1 cellular context compared by ENCODE assay signal in the genomic region with DNA sequence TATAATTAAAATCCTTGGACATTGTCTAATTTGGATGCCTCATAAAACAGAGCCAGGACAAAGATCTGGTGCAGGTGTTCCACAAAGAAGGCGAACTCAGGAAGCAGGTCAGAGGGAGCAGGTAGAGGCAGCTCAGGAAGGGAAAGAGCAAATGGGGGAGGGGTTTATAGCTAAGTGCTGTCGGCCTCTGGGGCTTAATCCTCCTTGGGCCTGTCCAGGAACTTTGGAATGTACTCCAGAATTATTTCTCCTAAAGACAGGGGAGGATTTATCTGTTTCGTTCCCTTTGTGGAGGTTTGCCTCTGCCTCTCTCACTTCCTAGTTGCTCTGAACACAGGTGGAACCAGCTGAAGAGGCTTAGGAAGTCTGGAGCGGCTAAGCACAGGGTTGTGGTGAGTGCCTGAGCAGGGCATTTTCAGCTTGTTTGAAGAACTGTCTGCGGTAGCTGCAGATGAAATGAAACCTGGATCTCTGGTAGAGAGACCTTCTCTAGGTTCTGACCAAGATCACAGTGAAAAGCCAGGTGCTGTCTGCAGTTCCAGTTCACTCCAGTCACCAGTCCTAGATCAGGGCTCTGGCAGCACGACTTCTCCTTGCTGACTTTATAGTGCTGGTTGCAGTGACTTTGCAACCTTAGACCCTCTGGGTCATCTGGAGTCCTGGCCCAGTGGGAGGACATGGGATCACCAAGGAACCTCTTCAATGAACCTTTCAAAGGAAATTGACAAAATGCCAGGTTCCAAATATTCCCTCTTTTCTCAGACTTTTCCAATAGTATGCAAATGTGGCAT.
TF ChIP-seq lines count a peak whose summit lies in the region.

No MANE protein-coding gene starts in this region.

TF ChIP-seq in WTC11, 78 proteins besides CTCF, POLR2A, EP300 and RAD21 (continued from another document):
- TF ChIP-seq, protein P1, sequence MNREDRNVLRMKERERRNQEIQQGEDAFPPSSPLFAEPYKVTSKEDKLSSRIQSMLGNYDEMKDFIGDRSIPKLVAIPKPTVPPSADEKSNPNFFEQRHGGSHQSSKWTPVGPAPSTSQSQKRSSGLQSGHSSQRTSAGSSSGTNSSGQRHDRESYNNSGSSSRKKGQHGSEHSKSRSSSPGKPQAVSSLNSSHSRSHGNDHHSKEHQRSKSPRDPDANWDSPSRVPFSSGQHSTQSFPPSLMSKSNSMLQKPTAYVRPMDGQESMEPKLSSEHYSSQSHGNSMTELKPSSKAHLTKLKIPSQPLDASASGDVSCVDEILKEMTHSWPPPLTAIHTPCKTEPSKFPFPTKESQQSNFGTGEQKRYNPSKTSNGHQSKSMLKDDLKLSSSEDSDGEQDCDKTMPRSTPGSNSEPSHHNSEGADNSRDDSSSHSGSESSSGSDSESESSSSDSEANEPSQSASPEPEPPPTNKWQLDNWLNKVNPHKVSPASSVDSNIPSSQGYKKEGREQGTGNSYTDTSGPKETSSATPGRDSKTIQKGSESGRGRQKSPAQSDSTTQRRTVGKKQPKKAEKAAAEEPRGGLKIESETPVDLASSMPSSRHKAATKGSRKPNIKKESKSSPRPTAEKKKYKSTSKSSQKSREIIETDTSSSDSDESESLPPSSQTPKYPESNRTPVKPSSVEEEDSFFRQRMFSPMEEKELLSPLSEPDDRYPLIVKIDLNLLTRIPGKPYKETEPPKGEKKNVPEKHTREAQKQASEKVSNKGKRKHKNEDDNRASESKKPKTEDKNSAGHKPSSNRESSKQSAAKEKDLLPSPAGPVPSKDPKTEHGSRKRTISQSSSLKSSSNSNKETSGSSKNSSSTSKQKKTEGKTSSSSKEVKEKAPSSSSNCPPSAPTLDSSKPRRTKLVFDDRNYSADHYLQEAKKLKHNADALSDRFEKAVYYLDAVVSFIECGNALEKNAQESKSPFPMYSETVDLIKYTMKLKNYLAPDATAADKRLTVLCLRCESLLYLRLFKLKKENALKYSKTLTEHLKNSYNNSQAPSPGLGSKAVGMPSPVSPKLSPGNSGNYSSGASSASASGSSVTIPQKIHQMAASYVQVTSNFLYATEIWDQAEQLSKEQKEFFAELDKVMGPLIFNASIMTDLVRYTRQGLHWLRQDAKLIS (CRISPR knock-in tag; IDR thresholded peaks at IDR 0.05; ENCODE audit: borderline replicate concordance) = no peak
- TF ChIP-seq, protein P2, sequence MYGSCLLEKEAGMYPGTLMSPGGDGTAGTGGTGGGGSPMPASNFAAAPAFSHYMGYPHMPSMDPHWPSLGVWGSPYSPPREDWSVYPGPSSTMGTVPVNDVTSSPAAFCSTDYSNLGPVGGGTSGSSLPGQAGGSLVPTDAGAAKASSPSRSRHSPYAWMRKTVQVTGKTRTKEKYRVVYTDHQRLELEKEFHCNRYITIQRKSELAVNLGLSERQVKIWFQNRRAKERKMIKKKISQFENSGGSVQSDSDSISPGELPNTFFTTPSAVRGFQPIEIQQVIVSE (CRISPR knock-in tag; IDR thresholded peaks at IDR 0.05; ENCODE audit: borderline replicate concordance) = no peak
- TF ChIP-seq, protein P3, sequence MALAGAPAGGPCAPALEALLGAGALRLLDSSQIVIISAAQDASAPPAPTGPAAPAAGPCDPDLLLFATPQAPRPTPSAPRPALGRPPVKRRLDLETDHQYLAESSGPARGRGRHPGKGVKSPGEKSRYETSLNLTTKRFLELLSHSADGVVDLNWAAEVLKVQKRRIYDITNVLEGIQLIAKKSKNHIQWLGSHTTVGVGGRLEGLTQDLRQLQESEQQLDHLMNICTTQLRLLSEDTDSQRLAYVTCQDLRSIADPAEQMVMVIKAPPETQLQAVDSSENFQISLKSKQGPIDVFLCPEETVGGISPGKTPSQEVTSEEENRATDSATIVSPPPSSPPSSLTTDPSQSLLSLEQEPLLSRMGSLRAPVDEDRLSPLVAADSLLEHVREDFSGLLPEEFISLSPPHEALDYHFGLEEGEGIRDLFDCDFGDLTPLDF (CRISPR knock-in tag; IDR thresholded peaks at IDR 0.05) = no peak
- TF ChIP-seq, protein P4, sequence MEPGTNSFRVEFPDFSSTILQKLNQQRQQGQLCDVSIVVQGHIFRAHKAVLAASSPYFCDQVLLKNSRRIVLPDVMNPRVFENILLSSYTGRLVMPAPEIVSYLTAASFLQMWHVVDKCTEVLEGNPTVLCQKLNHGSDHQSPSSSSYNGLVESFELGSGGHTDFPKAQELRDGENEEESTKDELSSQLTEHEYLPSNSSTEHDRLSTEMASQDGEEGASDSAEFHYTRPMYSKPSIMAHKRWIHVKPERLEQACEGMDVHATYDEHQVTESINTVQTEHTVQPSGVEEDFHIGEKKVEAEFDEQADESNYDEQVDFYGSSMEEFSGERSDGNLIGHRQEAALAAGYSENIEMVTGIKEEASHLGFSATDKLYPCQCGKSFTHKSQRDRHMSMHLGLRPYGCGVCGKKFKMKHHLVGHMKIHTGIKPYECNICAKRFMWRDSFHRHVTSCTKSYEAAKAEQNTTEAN (CRISPR knock-in tag; IDR thresholded peaks at IDR 0.05) = no peak
- TF ChIP-seq GTF2I (CRISPR knock-in tag; conservative IDR thresholded peaks at IDR 0.05) = no peak
- TF ChIP-seq, protein P5, sequence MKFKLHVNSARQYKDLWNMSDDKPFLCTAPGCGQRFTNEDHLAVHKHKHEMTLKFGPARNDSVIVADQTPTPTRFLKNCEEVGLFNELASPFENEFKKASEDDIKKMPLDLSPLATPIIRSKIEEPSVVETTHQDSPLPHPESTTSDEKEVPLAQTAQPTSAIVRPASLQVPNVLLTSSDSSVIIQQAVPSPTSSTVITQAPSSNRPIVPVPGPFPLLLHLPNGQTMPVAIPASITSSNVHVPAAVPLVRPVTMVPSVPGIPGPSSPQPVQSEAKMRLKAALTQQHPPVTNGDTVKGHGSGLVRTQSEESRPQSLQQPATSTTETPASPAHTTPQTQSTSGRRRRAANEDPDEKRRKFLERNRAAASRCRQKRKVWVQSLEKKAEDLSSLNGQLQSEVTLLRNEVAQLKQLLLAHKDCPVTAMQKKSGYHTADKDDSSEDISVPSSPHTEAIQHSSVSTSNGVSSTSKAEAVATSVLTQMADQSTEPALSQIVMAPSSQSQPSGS (CRISPR knock-in tag; IDR thresholded peaks at IDR 0.05; ENCODE audit: borderline replicate concordance, low read depth) = no peak
- TF ChIP-seq FOXJ3 (CRISPR knock-in tag; IDR thresholded peaks at IDR 0.05; ENCODE audit: borderline replicate concordance) = no peak
